Comparison of ENCODE assay signal across 24 cellular contexts in the genomic region with DNA sequence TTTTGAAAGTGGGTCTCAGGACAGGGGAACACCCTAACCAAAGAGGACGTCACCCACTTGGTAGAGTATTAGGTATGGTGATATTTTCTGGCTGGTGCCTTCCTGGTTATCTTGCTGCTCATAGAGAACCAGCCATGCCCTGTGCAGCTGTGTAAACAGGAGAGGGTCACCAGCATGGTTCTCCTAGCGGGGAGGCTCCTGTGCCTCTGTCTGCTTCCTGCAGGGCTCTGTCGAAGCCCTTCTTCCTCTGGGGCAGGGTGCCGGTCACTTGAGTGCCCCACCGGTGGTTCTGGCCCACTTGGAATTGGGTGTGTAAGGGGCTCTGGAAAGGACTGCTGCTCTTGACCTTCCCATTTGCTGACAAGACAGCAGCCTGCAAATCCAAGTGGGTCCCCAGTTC.
DNase-seq lines count a peak whose midpoint lies in the region; ATAC-seq lines count a peak whose summit lies in the region.
"Had no signal": no experiment of that assay in that cellular context is flagged by ENCODE, and none has a peak within 500 bp of the region (broad histone marks: within the 10 kb centered on the region; RNA-seq: fewer than 3 reads in every experiment).

No MANE protein-coding gene starts in this region.

- H3K27ac Mint-ChIP-seq in activated T-cell treated with anti-CD3 and anti-CD28 coated beads, Interleukin-2, amount 50 U/mL, for 72 hours = no peak overlapping the region
- H3K27ac Mint-ChIP-seq: activated CD8-positive, alpha-beta T cell treated with anti-CD3 and anti-CD28 coated beads for 36 hours; dendritic cell treated with granulocyte-macrophage colony-stimulating factor and Interleukin-4, amounts not matched to agents 40 ng/mL and 50 ng/mL, for 4 days; H9; memory B cell had no signal

- no peaks in the 10 kb centered on the region for H3K36me3 Mint-ChIP-seq in activated T-cell treated with anti-CD3 and anti-CD28 coated beads, Interleukin-2, amount 50 U/mL, for 72 hours (ENCODE audit: insufficient read depth in 2 of 2)
- H3K36me3 Mint-ChIP-seq: memory B cell, naive B cell had no signal

- H3K4me3 Mint-ChIP-seq in activated T-cell treated with anti-CD3 and anti-CD28 coated beads, Interleukin-2, amount 50 U/mL, for 72 hours = no peak overlapping the region
- H3K4me3 Mint-ChIP-seq: activated CD8-positive, alpha-beta T cell treated with anti-CD3 and anti-CD28 coated beads for 36 hours; dendritic cell treated with granulocyte-macrophage colony-stimulating factor and Interleukin-4, amounts not matched to agents 40 ng/mL and 50 ng/mL, for 4 days; H9; memory B cell; naive B cell had no signal

- no peaks in the 10 kb centered on the region for H3K27me3 Mint-ChIP-seq in activated T-cell treated with anti-CD3 and anti-CD28 coated beads, Interleukin-2, amount 50 U/mL, for 72 hours (ENCODE audit: low read depth)
- H3K27me3 Mint-ChIP-seq: activated CD8-positive, alpha-beta T cell treated with anti-CD3 and anti-CD28 coated beads for 36 hours had no signal

- DNase-seq in DMS79 treated with DMSO at 0.1 percent for 48 hours (lab: John Stamatoyannopoulos, UW) (peak; percentile 11), DMS79 (lab: John Stamatoyannopoulos, UW) (no peak), NCI-H1092 (lab: John Stamatoyannopoulos, UW) (peak; percentile 61), NCI-H510A treated with DMSO at 0.1 percent for 48 hours (lab: John Stamatoyannopoulos, UW) (peak; percentile 68), mesenteric fat pad (ENCODE audit: low spot score) (peak; percentile 59), C1 segment of cervical spinal cord (lab: John Stamatoyannopoulos, UW) (no peak)
- no peak for DNase-seq in activated T-cell treated with anti-CD3 and anti-CD28 coated beads, Interleukin-2, amount 50 U/mL, for 72 hours
- DNase-seq: activated CD8-positive, alpha-beta T cell treated with anti-CD3 and anti-CD28 coated beads for 36 hours; activated naive CD4-positive, alpha-beta T cell; Caco-2; H9; naive B cell; NCI-H1436 treated with DMSO at 0.1 percent for 48 hours; NCI-H526 treated with DMSO at 0.1 percent for 48 hours; retina; Right ventricle myocardium superior; spleen; stimulated activated CD4-positive, alpha-beta T cell treated with anti-CD3 and anti-CD28 coated beads, Interleukin-4, amount 100 ng/mL, for 24 hours; stimulated activated naive CD8-positive, alpha-beta T cell treated with anti-CD3 and anti-CD28 coated beads, Interleukin-15, Interleukin-2, amounts not matched to agents 100 U/mL and 50 U/mL, for 24 hours; SW 1271; thyroid gland had no signal

- no peak for ATAC-seq in activated T-cell treated with anti-CD3 and anti-CD28 coated beads, Interleukin-2, amount 50 U/mL, for 72 hours (replicated peaks in 1 of 2)
- no peak for ATAC-seq in GM19452 (IDR thresholded peaks at IDR 0.05; ENCODE audit: unreplicated experiment)
- ATAC-seq: activated CD8-positive, alpha-beta T cell treated with anti-CD3 and anti-CD28 coated beads for 36 hours; stimulated activated naive CD8-positive, alpha-beta T cell treated with anti-CD3 and anti-CD28 coated beads, Interleukin-15, Interleukin-2, amounts not matched to agents 100 U/mL and 50 U/mL, for 24 hours had no signal

- no peaks in the 10 kb centered on the region for H3K9me3 Mint-ChIP-seq in activated T-cell treated with anti-CD3 and anti-CD28 coated beads, Interleukin-2, amount 50 U/mL, for 72 hours
- H3K9me3 Mint-ChIP-seq: activated CD8-positive, alpha-beta T cell treated with anti-CD3 and anti-CD28 coated beads for 36 hours; dendritic cell treated with granulocyte-macrophage colony-stimulating factor and Interleukin-4, amounts not matched to agents 40 ng/mL and 50 ng/mL, for 4 days had no signal

- no peaks in the 10 kb centered on the region for H3K4me1 Mint-ChIP-seq in activated T-cell treated with anti-CD3 and anti-CD28 coated beads, Interleukin-2, amount 50 U/mL, for 72 hours (ENCODE audit: low read depth)

Comparison
In these comparisons a context has a peak if more than half of its experiments do, and no peak if none do; other contexts are left out.
1. DNase-seq: peak in DMS79 treated with DMSO at 0.1 percent for 48 hours (single experiment), NCI-H1092 (single experiment), NCI-H510A treated with DMSO at 0.1 percent for 48 hours (single experiment) and mesenteric fat pad (single experiment); none in DMS79 (single experiment), activated T-cell treated with anti-CD3 and anti-CD28 coated beads, Interleukin-2, amount 50 U/mL, for 72 hours (0 of 2) and C1 segment of cervical spinal cord (0 of 14).